Comparison of ENCODE assay signal across 8 cellular contexts in genomic region chr1:27604579-27605299, GRCh38. TPM values are rescaled to one million over a fixed set of nuclear protein-coding genes. Genes with fewer than 3 reads are reported as not detected.
DNase-seq lines count a peak whose midpoint lies in the region; ATAC-seq and TF ChIP-seq lines count a peak whose summit lies in the region.

No MANE protein-coding gene starts in this region.

- no peak overlapping the region for H4K8ac ChIP-seq in neuronal stem cell (ENCODE audit: low read depth, low read length)

- H3K9ac ChIP-seq in neuronal stem cell (ENCODE audit: low read depth, low read length, poor library complexity): no peak overlapping the region

- H3K79me1 ChIP-seq in neuronal stem cell (ENCODE audit: low read depth, low read length): peaks cover 7% of the 10 kb centered on the region

- WGBS in ectodermal cell, 2 experiments: 5 to 6% methylated on average over 21 of the region's 21 CpGs
- WGBS in neuronal stem cell (ENCODE audit: extremely low coverage in 2 of 2, insufficient read length in 2 of 2, insufficient replicate concordance in 1 of 2), 2 donors: no CpG with 5 or more reads among the region's 21 CpGs

- H3K18ac ChIP-seq in neuronal stem cell (ENCODE audit: low read length): peak overlapping the region; percentile 40

- H4K20me1 ChIP-seq in DOHH2 (ENCODE audit: control insufficient read depth, insufficient read depth, low read depth, low read length): no peaks in the 10 kb centered on the region; the same call in 1 of the 2 replicates

- H3K4me3 ChIP-seq in DOHH2 (ENCODE audit: low read length) (peak overlapping the region; percentile 81), NB4 (ENCODE audit: low read depth, low read length) (peak overlapping the region; percentile 43), ectodermal cell (ENCODE audit: insufficient read depth, low read depth, low read length) (peak overlapping the region; percentile 96), neuronal stem cell (ENCODE audit: low read length in 2 of 2) (peak overlapping the region; percentile 79 to 84)

- no peaks in the 10 kb centered on the region for H3K9me2 ChIP-seq in DOHH2 (replicated peaks; ENCODE audit: control insufficient read depth, low read length)

- peaks cover 69% of the 10 kb centered on the region for H3K4me1 ChIP-seq in DOHH2 (ENCODE audit: control insufficient read depth, low read length)
- peaks cover 60% of the 10 kb centered on the region for H3K4me1 ChIP-seq in ectodermal cell (ENCODE audit: control insufficient read depth, insufficient read depth, low read length)
- H3K4me1 ChIP-seq in neuronal stem cell (ENCODE audit: control insufficient read depth in 2 of 2, insufficient read depth in 1 of 2, low read depth in 1 of 2, low read length in 2 of 2): peaks cover 44 to 57% of the 10 kb centered on the region in 2 donors

- H3K9me3 ChIP-seq in DOHH2 (ENCODE audit: control insufficient read depth, insufficient read depth, low read length) (no peaks in the 10 kb centered on the region), ectodermal cell (ENCODE audit: control insufficient read depth, low read length) (no peaks in the 10 kb centered on the region), neuronal stem cell (replicated peaks in 1 of 2; ENCODE audit: control insufficient read depth in 2 of 2, insufficient read depth in 1 of 2, low read depth in 1 of 2, low read length in 2 of 2) (no peaks in the 10 kb centered on the region)

- H3K79me2 ChIP-seq in DOHH2 (ENCODE audit: control insufficient read depth, low read length): peaks cover 10% of the 10 kb centered on the region

- no peak for TF ChIP-seq POLR2A in NB4 (IDR thresholded peaks at IDR 0.05; ENCODE audit: extremely low read depth, insufficient read length)

- ATAC-seq in GM21526 (IDR thresholded peaks at IDR 0.05; ENCODE audit: low FRiP score, unreplicated experiment): no peak

- CTCF ChIA-PET in HEK293T (lab: Yijun Ruan, JAX): interaction anchor here (0.5 to 1.3 kb wide), 4 partner anchors 48 to 199 kb away, joined by 3 to 8 read pairs (median 6); no protein-coding TSS in a partner anchor

- no peak overlapping the region for H3K4ac ChIP-seq in neuronal stem cell (ENCODE audit: low read length)

- H2AK5ac ChIP-seq in neuronal stem cell (ENCODE audit: low read depth, low read length): peak overlapping the region; percentile 10

- H2BK5ac ChIP-seq in neuronal stem cell (ENCODE audit: low read length): peak overlapping the region; percentile 97

- no peaks in the 10 kb centered on the region for H3K36me3 ChIP-seq in DOHH2 (ENCODE audit: control insufficient read depth, low read length)
- no peaks in the 10 kb centered on the region for H3K36me3 ChIP-seq in ectodermal cell (ENCODE audit: control insufficient read depth, insufficient read depth, low read length)
- H3K36me3 ChIP-seq in neuronal stem cell (replicated peaks in 1 of 2; ENCODE audit: control insufficient read depth in 2 of 2, insufficient read depth in 2 of 2, low read length in 2 of 2): no peaks in the 10 kb centered on the region

- POLR2A ChIA-PET in HEK293T (lab: Yijun Ruan, JAX): interaction anchor here (0.6 to 2.1 kb wide), 3 partner anchors 34 to 57 kb away, joined by 3 to 7 read pairs (median 4); no protein-coding TSS in a partner anchor

- no peak for DNase-seq in NB4 (ENCODE audit: low read depth)
- DNase-seq in neuronal stem cell (ENCODE audit: low spot score): no peak
- no peak for DNase-seq in RPMI8226
- no peak for DNase-seq in HEK293T (ENCODE audit: extremely low spot score)
- DNase-seq in DMS79 (lab: John Stamatoyannopoulos, UW): no peak

- TF ChIP-seq CTCF in DOHH2 (IDR thresholded peaks at IDR 0.05; ENCODE audit: low read depth, low read length, poor library complexity, severe bottlenecking) (no peak), NB4 (IDR thresholded peaks at IDR 0.05; ENCODE audit: low read depth, low read length) (no peak)

- no peak overlapping the region for H3K23ac ChIP-seq in neuronal stem cell (ENCODE audit: low read depth, low read length, poor library complexity)

- no peak overlapping the region for H4K91ac ChIP-seq in neuronal stem cell (ENCODE audit: low read depth, low read length, poor library complexity)

- no peak overlapping the region for H2BK120ac ChIP-seq in neuronal stem cell (ENCODE audit: low read depth, low read length)

- H3K14ac ChIP-seq in neuronal stem cell (ENCODE audit: low read length): no peak overlapping the region

- peak overlapping the region; percentile 30 for H2BK15ac ChIP-seq in neuronal stem cell (ENCODE audit: low read length)

- H3F3A ChIP-seq in DOHH2 (ENCODE audit: control insufficient read depth, insufficient read depth): peaks cover 23% of the 10 kb centered on the region

- H3K27me3 ChIP-seq in DOHH2 (ENCODE audit: control insufficient read depth, low read length): no peaks in the 10 kb centered on the region
- H3K27me3 ChIP-seq in ectodermal cell (ENCODE audit: control insufficient read depth, insufficient read depth, low read length, poor library complexity, severe bottlenecking): no peaks in the 10 kb centered on the region
- H3K27me3 ChIP-seq in neuronal stem cell (ENCODE audit: control insufficient read depth in 3 of 3, insufficient read depth in 3 of 3, low read depth in 1 of 3, low read length in 3 of 3): no peaks in the 10 kb centered on the region

- H3K4me2 ChIP-seq in DOHH2 (ENCODE audit: low read length): peak overlapping the region; percentile 79
- peak overlapping the region; percentile 61 for H3K4me2 ChIP-seq in neuronal stem cell (ENCODE audit: insufficient read depth, low read length, poor library complexity, severe bottlenecking)

- H2BK12ac ChIP-seq in neuronal stem cell (ENCODE audit: low read length): peak overlapping the region; percentile 64

- H2AFZ ChIP-seq in neuronal stem cell (ENCODE audit: low read length): peak overlapping the region; percentile 90

- H3K27ac ChIP-seq in DOHH2 (ENCODE audit: low read depth, low read length) (no peak overlapping the region), ectodermal cell (ENCODE audit: insufficient read depth, low read depth, low read length, poor library complexity, severe bottlenecking) (no peak overlapping the region), neuronal stem cell (replicated peaks; ENCODE audit: low read length) (no peak overlapping the region)

TF ChIP-seq in HEK293T, 16 proteins besides CTCF, POLR2A, EP300 and RAD21:
- TF ChIP-seq FOXK2 (IDR thresholded peaks at IDR 0.05): no peak
- TF ChIP-seq FOXA1 (IDR thresholded peaks at IDR 0.05): no peak
- TF ChIP-seq NFRKB (IDR thresholded peaks at IDR 0.05): no peak
- no peak for TF ChIP-seq HDGF (IDR thresholded peaks at IDR 0.05; ENCODE audit: borderline replicate concordance)
- no peak for TF ChIP-seq SP1 (IDR thresholded peaks at IDR 0.05)
- no peak for TF ChIP-seq L3MBTL2 (conservative IDR thresholded peaks at IDR 0.05)
- TF ChIP-seq TARDBP (IDR thresholded peaks at IDR 0.05): no peak
- TF ChIP-seq ARNT (IDR thresholded peaks at IDR 0.05): no peak
- no peak for TF ChIP-seq SUZ12 (IDR thresholded peaks at IDR 0.05)
TF ChIP-seq in HEK293T: peak in this region for 0.

RNA-seq across cellular contexts. Expression of gene AHDC1, which starts 0.8 kb away (rescaled TPM):
- polyA plus RNA-seq in ectodermal cell (2013, experiment 1 of 4): 90.4 TPM
- polyA plus RNA-seq in ectodermal cell (2013, experiment 2 of 4): 114 TPM
- polyA plus RNA-seq in ectodermal cell (2013, experiment 3 of 4): 75.5 TPM
- polyA plus RNA-seq in ectodermal cell (2013, experiment 4 of 4): 88.7 TPM
- polyA plus RNA-seq in neuronal stem cell (2013, experiment 1 of 2): 22.9 TPM
- polyA plus RNA-seq in neuronal stem cell (2013, experiment 2 of 2): 22.9 TPM

RNA-seq across cellular contexts. Expression of gene FGR, which starts 30.2 kb away (rescaled TPM):
- polyA plus RNA-seq in ectodermal cell (2013, experiment 1 of 4): not detected
- polyA plus RNA-seq in ectodermal cell (2013, experiment 2 of 4): not detected
- polyA plus RNA-seq in ectodermal cell (2013, experiment 3 of 4): not detected
- not detected for polyA plus RNA-seq in ectodermal cell (2013, experiment 4 of 4)
- 0.03 TPM for polyA plus RNA-seq in neuronal stem cell (2013, experiment 1 of 2)
- 0.01 TPM for polyA plus RNA-seq in neuronal stem cell (2013, experiment 2 of 2)

Comparison
In these comparisons a context has a peak if more than half of its experiments do, and no peak if none do; other contexts are left out.
1. H3K4me3 ChIP-seq: peak in every context shown above with its lines; median percentile 96 in ectodermal cell; 82 in neuronal stem cell; 81 in DOHH2; 43 in NB4.